17 cellular contexts compared by ENCODE assay signal in the genomic region with DNA sequence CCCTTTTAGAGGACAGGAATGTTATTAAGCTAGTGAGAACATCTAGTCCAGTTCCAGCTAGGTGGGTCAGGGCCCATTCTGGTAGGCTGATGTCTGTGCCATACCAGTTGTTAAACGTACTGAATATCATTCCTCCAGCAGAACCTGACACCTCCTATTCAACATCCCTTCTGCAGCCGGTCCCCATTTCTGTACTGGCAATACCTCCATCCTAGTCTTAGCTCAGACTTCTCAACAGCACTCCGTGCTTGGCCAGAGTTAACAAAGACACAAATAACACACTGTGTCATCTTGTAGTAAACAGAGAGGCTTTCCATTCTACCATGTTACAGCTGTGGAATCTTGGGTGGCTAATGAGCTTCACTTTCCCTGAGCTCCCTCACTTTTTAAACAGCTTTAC.
"Had no signal": no experiment of that assay in that cellular context is flagged by ENCODE, and none has a peak within 500 bp of the region (broad histone marks: within the 10 kb centered on the region; RNA-seq: fewer than 3 reads in every experiment).

No MANE protein-coding gene starts in this region.

- DNase-seq: activated CD4-positive, alpha-beta T cell treated with anti-CD3 and anti-CD28 coated beads for 1 hour; activated CD4-positive, alpha-beta T cell treated with anti-CD3 and anti-CD28 coated beads, Interleukin-2, amount 50 U/mL, for 4 hours; activated gamma-delta T cell; hypothalamus; islet precursor cell; left colon; stimulated activated CD4-positive, alpha-beta T cell treated with anti-CD3 and anti-CD28 coated beads, Interleukin-12 subunit alpha, Interleukin-12 subunit beta, amount 100 ng/mL, for 4 hours; stimulated activated CD4-positive, alpha-beta T cell treated with anti-CD3 and anti-CD28 coated beads, Interleukin-1b, Interleukin-23, amount 100 ng/mL, for 48 hours; stimulated activated naive CD4-positive, alpha-beta T cell treated with Interleukin-2 at 50 U/mL for 16 hours; substantia nigra; tibial artery; WERI-Rb-1 had no signal

- H3K4me1 ChIP-seq: prostate gland had no signal

- FAIRE-seq: colon had no signal

- ATAC-seq: activated naive CD4-positive, alpha-beta T cell treated with anti-CD3 and anti-CD28 coated beads, Interleukin-2, amount 50 U/mL, for 72 hours; left colon had no signal

- H3K27me3 ChIP-seq: tibial artery had no signal

- H3K9me3 ChIP-seq: prostate gland, tibial artery had no signal

- H3K4me3 ChIP-seq: cardiac muscle cell, lung, prostate gland, tibial artery had no signal

- H3K27ac ChIP-seq: cardiac muscle cell, prostate gland, tibial artery, WERI-Rb-1 had no signal

- H3K36me3 ChIP-seq: cardiac muscle cell, prostate gland, tibial artery, WERI-Rb-1 had no signal
